35 cellular contexts compared by ENCODE assay signal in genomic region chr1:113370868-113371267, GRCh38.
"Had no signal": no experiment of that assay in that cellular context is flagged by ENCODE, and none has a peak within 500 bp of the region (broad histone marks: within the 10 kb centered on the region; RNA-seq: fewer than 3 reads in every experiment).

No MANE protein-coding gene starts in this region.

- H3K9ac ChIP-seq: KMS-11 had no signal

- H3K4me2 ChIP-seq: KMS-11 had no signal

- H3K27me3 ChIP-seq: MG63 had no signal

- H3K36me3 ChIP-seq: MG63 had no signal

- H3K9me3 ChIP-seq: MG63 had no signal

- H3K27ac ChIP-seq: KMS-11 had no signal

- DNase-seq: Karpas-422, Kasumi-1, MG63, MM.1S, MV-4-11, NCI-H1048, NCI-H1092, NCI-H1092 treated with DMSO at 0.1 percent for 48 hours, NCI-H1105, NCI-H1105 treated with DMSO at 0.1 percent for 48 hours, NCI-H1417, NCI-H1417 treated with DMSO at 0.1 percent for 48 hours, NCI-H1436, NCI-H1436 treated with DMSO at 0.1 percent for 48 hours, NCI-H146, NCI-H1694, NCI-H1694 treated with DMSO at 0.1 percent for 48 hours, NCI-H187, NCI-H187 treated with DMSO at 0.1 percent for 48 hours, NCI-H1930, NCI-H2029, NCI-H2029 treated with DMSO at 0.1 percent for 48 hours, NCI-H2081, NCI-H2081 treated with DMSO at 0.1 percent for 48 hours, NCI-H2107, NCI-H2171, NCI-H2171 treated with DMSO at 0.1 percent for 48 hours, NCI-H2227 treated with DMSO at 0.1 percent for 48 hours, NCI-H226, NCI-H345, NCI-H446, NCI-H446 treated with DMSO at 0.1 percent for 48 hours, NCI-H510A, NCI-H510A treated with DMSO at 0.1 percent for 48 hours had no signal

- H3K4me3 ChIP-seq: MG63 had no signal
